Comparison of ENCODE assay signal across 25 cellular contexts in the genomic region with DNA sequence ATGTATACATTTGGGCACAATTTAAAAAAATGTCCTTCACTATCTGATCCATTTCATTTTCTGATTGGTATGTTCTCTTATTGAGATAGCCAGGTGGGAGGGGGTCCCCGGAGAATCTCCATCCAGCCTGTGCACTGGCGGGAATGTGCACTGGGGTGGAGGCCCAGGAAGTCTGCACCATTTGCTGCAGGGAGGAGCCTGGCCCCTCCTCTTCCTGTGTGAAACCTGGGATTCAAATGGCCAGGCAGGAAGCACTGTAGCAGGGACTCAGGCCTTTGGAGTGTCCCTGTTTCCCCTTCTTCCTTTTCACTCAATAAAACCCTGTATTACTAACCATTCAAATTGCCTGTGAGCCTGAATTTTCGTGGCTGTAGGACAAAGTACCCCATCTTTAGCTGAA. TPM values are rescaled to one million over a fixed set of nuclear protein-coding genes. Genes with fewer than 3 reads are reported as not detected.
DNase-seq lines count a peak whose midpoint lies in the region; ATAC-seq and TF ChIP-seq lines count a peak whose summit lies in the region.
"Had no signal": no experiment of that assay in that cellular context is flagged by ENCODE, and none has a peak within 500 bp of the region (broad histone marks: within the 10 kb centered on the region; RNA-seq: fewer than 3 reads in every experiment).

No MANE protein-coding gene starts in this region.

- H3K79me2 ChIP-seq in MM.1S (ENCODE audit: low read length), result peaks cover 100% of the 10 kb centered on the region
- no peaks in the 10 kb centered on the region for H3K79me2 ChIP-seq in osteoblast (ENCODE audit: insufficient read depth, low read length)
- H3K79me2 ChIP-seq in hepatocyte, result no peaks in the 10 kb centered on the region
- H3K79me2 ChIP-seq: parathyroid adenoma had no signal

- H3K4me1 ChIP-seq in left ventricle myocardium inferior, result peaks cover 60% of the 10 kb centered on the region
- peaks cover 72% of the 10 kb centered on the region for H3K4me1 ChIP-seq in MM.1S (ENCODE audit: low read length)
- H3K4me1 ChIP-seq in osteoblast (ENCODE audit: insufficient read depth, low read length), result no peaks in the 10 kb centered on the region
- no peaks in the 10 kb centered on the region for H3K4me1 ChIP-seq in hepatocyte (ENCODE audit: insufficient read depth)
- H3K4me1 ChIP-seq: ascending aorta, lower lobe of right lung, parathyroid adenoma, tibial artery had no signal

- H3K27me3 ChIP-seq in left ventricle myocardium inferior (ENCODE audit: low read depth), result no peaks in the 10 kb centered on the region
- H3K27me3 ChIP-seq in MM.1S (replicated peaks; ENCODE audit: insufficient read depth, low read length), result no peaks in the 10 kb centered on the region
- no peaks in the 10 kb centered on the region for H3K27me3 ChIP-seq in osteoblast (ENCODE audit: insufficient read depth, low read length)
- no peaks in the 10 kb centered on the region for H3K27me3 ChIP-seq in hepatocyte
- H3K27me3 ChIP-seq: ascending aorta, right atrium auricular region, tibial artery had no signal

- intact Hi-C loops in left ventricle myocardium inferior (cut with micrococcal nuclease), result no loop called here
- intact Hi-C loops in left cardiac atrium (cut with DNase I), result no loop called here

- no peak overlapping the region for H3K9ac ChIP-seq in MM.1S (ENCODE audit: low read length)
- H3K9ac ChIP-seq: parathyroid adenoma had no signal

- peak overlapping the region; percentile 46 for H3K4me3 Mint-ChIP-seq in activated T-helper 17 cell treated with anti-CD3 and anti-CD28 coated beads, Interleukin-2, amount 50 U/mL, for 72 hours
- H3K4me3 Mint-ChIP-seq: activated naive CD8-positive, alpha-beta T cell treated with anti-CD3 and anti-CD28 coated beads, Interleukin-2, amount 10 ng/mL, durations not matched to agents 7 days and 5 days had no signal

- H3K4me2 ChIP-seq in MM.1S (ENCODE audit: low read depth, low read length), result no peak overlapping the region
- no peak overlapping the region for H3K4me2 ChIP-seq in osteoblast (ENCODE audit: insufficient read depth, low read length)
- no peak overlapping the region for H3K4me2 ChIP-seq in hepatocyte

- TF ChIP-seq CTCF in left ventricle myocardium inferior (IDR thresholded peaks at IDR 0.05; ENCODE audit: borderline replicate concordance) (no peak), MM.1S (IDR thresholded peaks at IDR 0.05; ENCODE audit: low read length) (no peak), osteoblast (IDR thresholded peaks at IDR 0.05; ENCODE audit: extremely low read depth, low read depth, low read length) (no peak), hepatocyte (IDR thresholded peaks at IDR 0.05; ENCODE audit: poor library complexity) (no peak)

- H3K9me3 Mint-ChIP-seq in activated T-helper 17 cell treated with anti-CD3 and anti-CD28 coated beads, Interleukin-2, amount 50 U/mL, for 72 hours, result no peaks in the 10 kb centered on the region

- H2AFZ ChIP-seq in MM.1S (ENCODE audit: low read length), result no peak overlapping the region
- peak overlapping the region; percentile 9 for H2AFZ ChIP-seq in osteoblast (ENCODE audit: low read length)
- H2AFZ ChIP-seq in hepatocyte, result no peak overlapping the region
- H2AFZ ChIP-seq: parathyroid adenoma had no signal

- H3K27me3 Mint-ChIP-seq in activated T-helper 17 cell treated with anti-CD3 and anti-CD28 coated beads, Interleukin-2, amount 50 U/mL, for 72 hours, result no peaks in the 10 kb centered on the region
- H3K27me3 Mint-ChIP-seq: activated naive CD8-positive, alpha-beta T cell treated with anti-CD3 and anti-CD28 coated beads, Interleukin-2, amount 10 ng/mL, durations not matched to agents 7 days and 5 days had no signal

- H3F3A ChIP-seq in MM.1S (ENCODE audit: insufficient read depth, low read length), result peaks cover 39% of the 10 kb centered on the region

- H3K4me1 Mint-ChIP-seq in activated T-helper 17 cell treated with anti-CD3 and anti-CD28 coated beads, Interleukin-2, amount 50 U/mL, for 72 hours, result peaks cover 56% of the 10 kb centered on the region

- peaks cover 14% of the 10 kb centered on the region for H3K36me3 Mint-ChIP-seq in activated T-helper 17 cell treated with anti-CD3 and anti-CD28 coated beads, Interleukin-2, amount 50 U/mL, for 72 hours (ENCODE audit: low read depth)

- no peak for DNase-seq in left ventricle myocardium inferior
- no peak for DNase-seq in left cardiac atrium
- DNase-seq in MM.1S, result no peak
- no peak for DNase-seq in osteoblast (ENCODE audit: insufficient read length, low spot score, missing footprints)
- DNase-seq in SHP77 (lab: John Stamatoyannopoulos, UW), result no peak
- DNase-seq in hepatocyte (ENCODE audit: low spot score), result no peak
- DNase-seq in 8988T, result no peak
- DNase-seq: activated CD4-positive, alpha-beta T cell treated with anti-CD3 and anti-CD28 coated beads, Interleukin-2, amount 50 U/mL, for 4 hours; activated CD4-positive, CD25-positive, alpha-beta regulatory T cell; activated effector memory CD4-positive, alpha-beta T cell treated with Interleukin-2 at 50 U/mL for 16 hours; activated naive CD8-positive, alpha-beta T cell treated with anti-CD3 and anti-CD28 coated beads, Interleukin-2, amount 10 ng/mL, durations not matched to agents 7 days and 5 days; central memory CD4-positive, alpha-beta T cell; lower lobe of right lung; NCI-H1092; NCI-H187; NCI-H345; stimulated activated CD4-positive, alpha-beta T cell treated with anti-CD3 and anti-CD28 coated beads, Interleukin-2, amount 100 ng/mL, for 24 hours; T1000; tibial artery had no signal

- H3K27ac ChIP-seq in left ventricle myocardium inferior (replicated peaks) (peak overlapping the region; percentile 37), MM.1S (ENCODE audit: low read length) (peak overlapping the region; percentile 9; the same call in 1 of the 2 replicates), osteoblast (ENCODE audit: low read depth, low read length) (no peak overlapping the region), hepatocyte (no peak overlapping the region)
- H3K27ac ChIP-seq: ascending aorta, lower lobe of right lung, parathyroid adenoma, right atrium auricular region, tibial artery had no signal

- WGBS in hepatocyte (ENCODE audit: low lambda C conversion rate, missing lambda C conversion rate), result 95% methylated on average over 3 of the region's 3 CpGs

- H3K36me3 ChIP-seq in left ventricle myocardium inferior, result no peaks in the 10 kb centered on the region
- H3K36me3 ChIP-seq in MM.1S (replicated peaks; ENCODE audit: insufficient read depth, low read length), result peaks cover 16% of the 10 kb centered on the region; the same call in 1 of the 2 replicates
- no peaks in the 10 kb centered on the region for H3K36me3 ChIP-seq in osteoblast (ENCODE audit: insufficient read depth, low read length)
- no peaks in the 10 kb centered on the region for H3K36me3 ChIP-seq in hepatocyte (replicated peaks; ENCODE audit: insufficient read depth, low read depth)
- H3K36me3 ChIP-seq: ascending aorta, lower lobe of right lung, right atrium auricular region, tibial artery had no signal

- no peaks in the 10 kb centered on the region for H3K9me3 ChIP-seq in left ventricle myocardium inferior (replicated peaks)
- H3K9me3 ChIP-seq in MM.1S (replicated peaks; ENCODE audit: insufficient read depth, low read length), result no peaks in the 10 kb centered on the region
- H3K9me3 ChIP-seq in osteoblast (ENCODE audit: low read depth, low read length), result no peaks in the 10 kb centered on the region
- no peaks in the 10 kb centered on the region for H3K9me3 ChIP-seq in hepatocyte (ENCODE audit: low read depth)
- H3K9me3 ChIP-seq: ascending aorta, lower lobe of right lung, right atrium auricular region, tibial artery had no signal

- H3K4me3 ChIP-seq in left ventricle myocardium inferior, result no peak overlapping the region
- no peak overlapping the region for H3K4me3 ChIP-seq in MM.1S (ENCODE audit: low read length)
- H3K4me3 ChIP-seq in osteoblast (ENCODE audit: insufficient read depth, low read length), result no peak overlapping the region
- H3K4me3 ChIP-seq in hepatocyte, result no peak overlapping the region
- H3K4me3 ChIP-seq: ascending aorta, lower lobe of right lung, right atrium auricular region, tibial artery had no signal

- H3K9me2 ChIP-seq in MM.1S (replicated peaks; ENCODE audit: insufficient read depth, low read length), result no peaks in the 10 kb centered on the region
- H3K9me2 ChIP-seq in hepatocyte (replicated peaks; ENCODE audit: insufficient read depth), result no peaks in the 10 kb centered on the region

- H4K20me1 ChIP-seq in MM.1S (ENCODE audit: insufficient read depth, low read length) (peaks cover 67% of the 10 kb centered on the region), osteoblast (ENCODE audit: insufficient read depth, low read length) (no peaks in the 10 kb centered on the region), hepatocyte (ENCODE audit: insufficient read depth, poor library complexity, severe bottlenecking) (no peaks in the 10 kb centered on the region)

- no peak for ATAC-seq in left cardiac atrium
- ATAC-seq in activated T-helper 17 cell treated with anti-CD3 and anti-CD28 coated beads, Interleukin-2, amount 50 U/mL, for 72 hours (replicated peaks), result no peak
- ATAC-seq: lower lobe of right lung, SK-N-SH treated with all-trans-retinoic acid at 6 μM for 48 hours had no signal

- peak overlapping the region; percentile 79 for H3K27ac Mint-ChIP-seq in activated T-helper 17 cell treated with anti-CD3 and anti-CD28 coated beads, Interleukin-2, amount 50 U/mL, for 72 hours
- H3K27ac Mint-ChIP-seq: activated naive CD8-positive, alpha-beta T cell treated with anti-CD3 and anti-CD28 coated beads, Interleukin-2, amount 10 ng/mL, durations not matched to agents 7 days and 5 days had no signal

RNA-seq across cellular contexts. Expression of a gene that starts 44.3 kb away (rescaled TPM):
- total RNA-seq in left ventricle myocardium inferior (9.0 TPM), left cardiac atrium (1 to 10 TPM; 5.3 to 5.7 TPM), osteoblast (under 0.01 and 0.29 TPM in 2 replicates), hepatocyte (2.6 and 3.0 TPM in 2 replicates)
- 10 to 100 TPM; 43.5 to 69.7 TPM for total RNA-seq in activated T-helper 17 cell treated with anti-CD3 and anti-CD28 coated beads, Interleukin-2, amount 50 U/mL, for 72 hours
- polyA plus RNA-seq in hepatocyte, result 0.60 and 0.64 TPM in 2 replicates
- polyA plus RNA-seq: keratinocyte had no signal

Comparison
In these comparisons a context has a peak if more than half of its experiments do, and no peak if none do; other contexts are left out.
1. H3K27ac ChIP-seq: peak in left ventricle myocardium inferior (single experiment) and MM.1S (single experiment); none in osteoblast (single experiment) and hepatocyte (single experiment).